1 cellular context compared by ENCODE assay signal in the genomic region with DNA sequence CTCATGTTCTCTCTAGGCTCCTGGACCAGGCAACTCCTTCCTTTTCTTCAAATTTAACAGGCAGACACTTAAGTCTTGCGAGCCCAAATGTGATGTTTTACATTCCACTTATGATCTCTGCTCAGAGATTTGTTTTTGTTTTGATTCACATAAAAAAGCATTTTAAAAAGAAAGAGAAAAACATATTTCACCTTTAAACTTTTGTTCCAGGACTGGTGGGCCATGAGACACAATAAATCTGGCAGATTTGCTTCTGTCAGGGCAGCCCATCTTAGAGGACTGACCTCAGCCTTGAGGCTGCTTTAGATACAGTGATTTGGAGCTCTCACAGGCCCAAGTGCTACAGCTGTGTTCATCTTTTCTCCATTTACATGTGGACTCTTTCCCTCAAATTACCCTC.
TF ChIP-seq lines count a peak whose summit lies in the region.

No MANE protein-coding gene starts in this region.

TF ChIP-seq in HepG2, 621 proteins besides CTCF, POLR2A, EP300 and RAD21:
- peak; percentile 84 for TF ChIP-seq RBM22 (optimal IDR thresholded peaks at IDR 0.05; ENCODE audit: low read length)
- 0 out of 2 replicates have a peak, but pooled peaks have one; percentile 8 for TF ChIP-seq POLR2AphosphoS2 (IDR thresholded peaks at IDR 0.05; ENCODE audit: low read depth, low read length)
- TF ChIP-seq MAFF (IDR thresholded peaks at IDR 0.05; ENCODE audit: low read depth, low read length) = no peak
- TF ChIP-seq PAF1 (CRISPR knock-in tag; IDR thresholded peaks at IDR 0.05) = peak; percentile 24; the same call in 1 of the 2 replicates
